In genomic region chr1:29230553-29231378, GRCh38 we compare ENCODE assay signal across 1 cellular context.
TF ChIP-seq lines count a peak whose summit lies in the region.

TSS of gene MECR (minus strand) at chr1:29230934. CDS start at chr1:29230906, 28 bp downstream.

TF ChIP-seq in HepG2, 621 proteins besides CTCF, POLR2A, EP300 and RAD21 (continued from another document and continues in another):
- peak; percentile 66; the same call in 1 of the 2 replicates for TF ChIP-seq E2F2 (CRISPR knock-in tag; IDR thresholded peaks at IDR 0.05; ENCODE audit: borderline replicate concordance)
- TF ChIP-seq ONECUT2 (CRISPR knock-in tag; IDR thresholded peaks at IDR 0.05): no peak
- peak; percentile 48 for TF ChIP-seq MED1 (CRISPR knock-in tag; IDR thresholded peaks at IDR 0.05)
- TF ChIP-seq TRIM24 (CRISPR knock-in tag; IDR thresholded peaks at IDR 0.05): no peak
- no peak for TF ChIP-seq ZKSCAN5 (CRISPR knock-in tag; IDR thresholded peaks at IDR 0.05)
- no peak for TF ChIP-seq PRDM4 (CRISPR knock-in tag; IDR thresholded peaks at IDR 0.05; ENCODE audit: borderline replicate concordance)
- no peak for TF ChIP-seq ZBTB37 (CRISPR knock-in tag; IDR thresholded peaks at IDR 0.05)
- no peak; the same call in 1 of the 2 replicates for TF ChIP-seq E2F5 (CRISPR knock-in tag; conservative IDR thresholded peaks at IDR 0.05)
- 0 out of 2 replicates have a peak, but pooled peaks have one; percentile 52 for TF ChIP-seq CHD4 (IDR thresholded peaks at IDR 0.05; ENCODE audit: borderline replicate concordance, low read length)
- TF ChIP-seq BRF2 (CRISPR knock-in tag; IDR thresholded peaks at IDR 0.05): 0 out of 2 replicates have a peak, but pooled peaks have one; percentile 55
- peak; percentile 80; the same call in 1 of the 2 replicates for TF ChIP-seq TGIF2 (CRISPR knock-in tag; IDR thresholded peaks at IDR 0.05)
- TF ChIP-seq ZFP36L2 (CRISPR knock-in tag; IDR thresholded peaks at IDR 0.05): no peak
- TF ChIP-seq SETDB1 (CRISPR knock-in tag; IDR thresholded peaks at IDR 0.05; ENCODE audit: borderline replicate concordance): no peak
- peak; percentile 93 for TF ChIP-seq PHF20 (CRISPR knock-in tag; IDR thresholded peaks at IDR 0.05)
- TF ChIP-seq RFX5 (IDR thresholded peaks at IDR 0.05; ENCODE audit: low read depth, low read length): peak; percentile 44; the same call in 1 of the 2 replicates
- TF ChIP-seq ZNF253 (CRISPR knock-in tag; IDR thresholded peaks at IDR 0.05; ENCODE audit: borderline replicate concordance): no peak
- TF ChIP-seq ZNF280D (CRISPR knock-in tag; IDR thresholded peaks at IDR 0.05): no peak
- TF ChIP-seq REL (CRISPR knock-in tag; conservative IDR thresholded peaks at IDR 0.05): no peak
- no peak for TF ChIP-seq ZNF235 (CRISPR knock-in tag; IDR thresholded peaks at IDR 0.05; ENCODE audit: borderline replicate concordance)
- no peak for TF ChIP-seq ARNT (IDR thresholded peaks at IDR 0.05)
- TF ChIP-seq ZNF562 (CRISPR knock-in tag; IDR thresholded peaks at IDR 0.05; ENCODE audit: borderline replicate concordance): no peak
- TF ChIP-seq ZNF670 (CRISPR knock-in tag; IDR thresholded peaks at IDR 0.05; ENCODE audit: borderline replicate concordance): 0 out of 2 replicates have a peak, but pooled peaks have one; percentile 13
- TF ChIP-seq KMT2A (CRISPR knock-in tag; IDR thresholded peaks at IDR 0.05): peak; percentile 79; the same call in 1 of the 2 replicates
- no peak for TF ChIP-seq CC2D1A (CRISPR knock-in tag; IDR thresholded peaks at IDR 0.05)
- peak; percentile 64; the same call in 1 of the 2 replicates for TF ChIP-seq HCFC1 (IDR thresholded peaks at IDR 0.05; ENCODE audit: low read depth, low read length)
- no peak for TF ChIP-seq PREB (CRISPR knock-in tag; IDR thresholded peaks at IDR 0.05)
- TF ChIP-seq ZBTB44 (CRISPR knock-in tag; IDR thresholded peaks at IDR 0.05): no peak
- TF ChIP-seq HNRNPL (IDR thresholded peaks at IDR 0.05; ENCODE audit: low read depth, low read length): 0 out of 2 replicates have a peak, but pooled peaks have one; percentile 26
- TF ChIP-seq HNF1A (IDR thresholded peaks at IDR 0.05; ENCODE audit: low read depth): no peak
- no peak for TF ChIP-seq HNF1A (CRISPR knock-in tag; IDR thresholded peaks at IDR 0.05; ENCODE audit: borderline replicate concordance)
- TF ChIP-seq RBM22 (optimal IDR thresholded peaks at IDR 0.05; ENCODE audit: low read length): no peak
- no peak for TF ChIP-seq KAT2B (IDR thresholded peaks at IDR 0.05; ENCODE audit: borderline replicate concordance, low read depth, low read length)
- no peak for TF ChIP-seq SNAI1 (CRISPR knock-in tag; IDR thresholded peaks at IDR 0.05; ENCODE audit: borderline replicate concordance)
